9 cellular contexts compared by ENCODE assay signal in the genomic region with DNA sequence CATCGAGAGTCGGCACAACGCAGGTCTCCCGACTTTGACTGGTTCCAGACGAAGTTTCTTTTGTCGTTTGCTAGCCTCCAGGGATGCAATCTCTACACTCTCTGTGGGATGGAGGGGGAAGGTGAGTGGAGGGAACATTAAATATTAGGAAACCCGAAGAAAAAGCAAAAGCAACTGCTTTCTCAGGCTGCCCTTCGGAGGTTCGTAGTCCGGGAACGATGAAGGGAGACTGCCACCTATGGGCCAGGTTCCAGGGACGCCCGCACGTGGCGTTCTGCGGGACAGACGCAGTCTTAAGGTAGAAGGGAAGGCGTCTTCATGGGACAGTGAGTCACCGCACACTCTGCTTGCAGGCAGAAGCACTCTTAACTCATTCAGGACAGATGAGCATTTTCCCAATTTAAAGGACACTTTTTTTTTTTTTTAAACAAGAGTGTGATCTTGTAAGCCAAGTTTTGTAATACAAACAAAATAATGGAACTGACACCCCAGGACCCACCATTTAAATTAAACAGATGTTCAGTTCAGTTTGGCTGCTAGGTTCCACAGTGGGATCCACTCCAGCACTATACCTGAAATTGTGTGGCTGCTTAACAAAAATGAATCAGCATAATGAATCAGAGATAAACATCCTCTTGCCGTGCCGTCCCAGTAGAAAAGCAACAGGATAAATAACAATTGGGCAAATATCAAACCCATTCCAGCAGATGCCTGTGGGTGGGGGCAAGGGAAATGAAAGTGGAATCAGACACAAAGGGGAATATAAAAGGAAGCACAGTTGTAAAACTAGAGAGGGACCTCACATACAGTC.
DNase-seq lines count a peak whose midpoint lies in the region; ATAC-seq, FAIRE-seq and TF ChIP-seq lines count a peak whose summit lies in the region.
"Had no signal": no experiment of that assay in that cellular context is flagged by ENCODE, and none has a peak within 500 bp of the region (broad histone marks: within the 10 kb centered on the region; RNA-seq: fewer than 3 reads in every experiment).

No MANE protein-coding gene starts in this region.

- no peak overlapping the region for H3K56ac ChIP-seq in H9 (ENCODE audit: insufficient read length, low read depth, low read length)

- peak overlapping the region in 1 of 2 donors; percentile 40 for H3K4me3 ChIP-seq in CD4-positive, alpha-beta memory T cell (ENCODE audit: low read length in 2 of 2)
- H3K4me3 ChIP-seq in keratinocyte (ENCODE audit: control insufficient read depth in 2 of 3, extremely low read depth in 1 of 3, insufficient read depth in 2 of 3, low read depth in 1 of 3, low read length in 3 of 3), result peak overlapping the region; percentile 26 to 85 (median 72)

- H2BK5ac ChIP-seq in H9 (ENCODE audit: insufficient read length, low read length), result no peak overlapping the region

- no CpG with 5 or more reads among the region's 21 CpGs for WGBS in H9 (ENCODE audit: extremely low coverage, insufficient read length, low lambda C conversion rate)

- H3K27me3 ChIP-seq in CD4-positive, alpha-beta memory T cell (ENCODE audit: insufficient read depth, low read length), result no peaks in the 10 kb centered on the region
- H3K27me3 ChIP-seq in H9 (ENCODE audit: insufficient read depth, low read length), result no peaks in the 10 kb centered on the region
- no peaks in the 10 kb centered on the region for H3K27me3 ChIP-seq in keratinocyte (ENCODE audit: control insufficient read depth, extremely low read depth, insufficient read depth, low read length)

- H3K27me3 Mint-ChIP-seq in CD4-positive, alpha-beta memory T cell, result no peaks in the 10 kb centered on the region
- peaks cover 37% of the 10 kb centered on the region for H3K27me3 Mint-ChIP-seq in H9 (ENCODE audit: low read depth)
- no peaks in the 10 kb centered on the region for H3K27me3 Mint-ChIP-seq in central memory CD8-positive, alpha-beta T cell

- H3K9me1 ChIP-seq in keratinocyte (ENCODE audit: control insufficient read depth, extremely low read depth, insufficient read depth, low read length), result no peaks in the 10 kb centered on the region

- H3K27ac Mint-ChIP-seq in CD4-positive, alpha-beta memory T cell, result peak overlapping the region in 5 of 7 donors; percentile 24 to 78 (median 47)
- H3K27ac Mint-ChIP-seq in H9, result peak overlapping the region in 1 of 3 experiments; percentile 50; a peak in 1 of 7 replicates
- no peak overlapping the region for H3K27ac Mint-ChIP-seq in central memory CD8-positive, alpha-beta T cell (ENCODE audit: low read depth)

- no peak overlapping the region for H4K91ac ChIP-seq in H9 (ENCODE audit: insufficient read length, low read depth, low read length)

- H3K27ac ChIP-seq in CD4-positive, alpha-beta memory T cell (ENCODE audit: low read depth, low read length), result no peak overlapping the region
- H3K27ac ChIP-seq in H9 (ENCODE audit: insufficient read length, low read depth, low read length), result no peak overlapping the region
- peak overlapping the region; percentile 49 for H3K27ac ChIP-seq in keratinocyte (ENCODE audit: control insufficient read depth, insufficient read depth, low read length)

- H4K20me1 ChIP-seq in H9 (ENCODE audit: control insufficient read depth, insufficient read depth, insufficient read length) (no peaks in the 10 kb centered on the region), keratinocyte (ENCODE audit: control insufficient read depth, extremely low read depth, insufficient read depth, low read length) (no peaks in the 10 kb centered on the region)

- no peak overlapping the region for H2AK5ac ChIP-seq in H9 (ENCODE audit: insufficient read length, low read length)

- peaks cover 5% of the 10 kb centered on the region for H3K4me1 ChIP-seq in CD4-positive, alpha-beta memory T cell (ENCODE audit: insufficient read depth, low read length)
- H3K4me1 ChIP-seq in H9 (ENCODE audit: insufficient read depth, low read length) (peaks cover 3% of the 10 kb centered on the region; the same call in 1 of the 2 replicates), keratinocyte (ENCODE audit: control insufficient read depth, extremely low read depth, insufficient read depth, low read length) (peaks cover 21% of the 10 kb centered on the region)

- H2AFZ ChIP-seq in H9 (ENCODE audit: low read length) (no peak overlapping the region), keratinocyte (ENCODE audit: control insufficient read depth, low read length) (peak overlapping the region; percentile 88)

- ATAC-seq in activated CD4-positive, CD25-positive, alpha-beta regulatory T cell treated with anti-CD3 and anti-CD28 coated beads, Interleukin-2, amount 50 U/mL, for 24 hours, result peak; percentile 94 to 98
- ATAC-seq in central memory CD8-positive, alpha-beta T cell (replicated peaks; ENCODE audit: extremely low read depth, poor library complexity, severe bottlenecking), result peak; percentile 94
- no peak for ATAC-seq in HG03196 (IDR thresholded peaks at IDR 0.05; ENCODE audit: unreplicated experiment)

- H4K5ac ChIP-seq in H9 (ENCODE audit: insufficient read length, low read depth, low read length), result no peak overlapping the region

- H3K4me1 Mint-ChIP-seq in CD4-positive, alpha-beta memory T cell, result peaks cover 4 to 11% (median 7%) of the 10 kb centered on the region in 4 donors
- peaks cover 35 to 40% of the 10 kb centered on the region in 2 experiments for H3K4me1 Mint-ChIP-seq in H9
- peaks cover 10% of the 10 kb centered on the region for H3K4me1 Mint-ChIP-seq in central memory CD8-positive, alpha-beta T cell

- no peak overlapping the region for H3K23ac ChIP-seq in H9 (ENCODE audit: insufficient read length, low read depth, low read length)

- FAIRE-seq in keratinocyte (lab: Jason Lieb, UNC), result peak; percentile 90
- FAIRE-seq: TTC549 had no signal

- H3K4me2 ChIP-seq in H9 (ENCODE audit: insufficient read depth, insufficient read length, low read length) (peak overlapping the region; percentile 66), keratinocyte (ENCODE audit: control insufficient read depth, extremely low read depth, insufficient read depth, low read depth, low read length) (peak overlapping the region; percentile 95)

- H3K79me2 ChIP-seq in H9 (ENCODE audit: insufficient read depth, low read length) (no peaks in the 10 kb centered on the region), keratinocyte (ENCODE audit: control insufficient read depth, insufficient read depth, low read length) (no peaks in the 10 kb centered on the region)

- no peak overlapping the region for H2BK120ac ChIP-seq in H9 (ENCODE audit: low read depth, low read length, poor library complexity, severe bottlenecking)

- intact Hi-C loops in CD4-positive, alpha-beta memory T cell (cut with micrococcal nuclease), result loop anchor here (1.0 to 2.0 kb wide), 6 partner anchors 53 to 600 kb away; a partner anchor contains a TSS

- CTCF ChIA-PET in CD4-positive, alpha-beta memory T cell (lab: Charles Lee; ENCODE audit: partially characterized antibody), result interaction anchor here (0.6 to 4.5 kb wide), 13 partner anchors 10 to 292 kb away, joined by 3 to 68 read pairs (median 4); no protein-coding TSS in a partner anchor

- no peak overlapping the region for H3K14ac ChIP-seq in H9 (ENCODE audit: insufficient read depth, low read length)

- no peak overlapping the region for H2BK20ac ChIP-seq in H9 (ENCODE audit: low read depth, low read length, poor library complexity, severe bottlenecking)

- dilution Hi-C loops in keratinocyte (cut with MboI; ENCODE audit: extremely low pct_ligation_motif_present, low sequenced_read_pairs), result no loop called here

- peak; percentile 69 to 74 (median 72) for DNase-seq in CD4-positive, alpha-beta memory T cell
- DNase-seq in H9 (peak; percentile 89), NCI-H2171 treated with DMSO at 0.1 percent for 48 hours (lab: John Stamatoyannopoulos, UW) (peak; percentile 69), keratinocyte (ENCODE audit: low read depth, low spot score) (peak; percentile 55)
- peak; percentile 59 for DNase-seq in central memory CD8-positive, alpha-beta T cell (ENCODE audit: low spot score in 2 of 2)
- peak; percentile 70 for DNase-seq in stimulated activated CD4-positive, alpha-beta T cell treated with anti-CD3 and anti-CD28 coated beads, Interleukin-12 subunit alpha, Interleukin-12 subunit beta, amount 100 ng/mL, for 4 hours

- peak overlapping the region; percentile 78 to 93 (median 87) for H3K4me3 Mint-ChIP-seq in CD4-positive, alpha-beta memory T cell
- peak overlapping the region; percentile 64 to 84 for H3K4me3 Mint-ChIP-seq in H9
- peak overlapping the region; percentile 69 for H3K4me3 Mint-ChIP-seq in central memory CD8-positive, alpha-beta T cell

- no peak overlapping the region for H3K9ac ChIP-seq in H9 (ENCODE audit: extremely low read depth, insufficient read length, low read length)
- peak overlapping the region; percentile 72 for H3K9ac ChIP-seq in keratinocyte (ENCODE audit: control insufficient read depth, extremely low read depth, insufficient read depth, low read length)

- H3K9me3 ChIP-seq in CD4-positive, alpha-beta memory T cell (ENCODE audit: control insufficient read depth in 1 of 2, low read length in 2 of 2), result no peaks in the 10 kb centered on the region
- no peaks in the 10 kb centered on the region for H3K9me3 ChIP-seq in H9 (ENCODE audit: control insufficient read depth, low read depth, low read length)
- no peaks in the 10 kb centered on the region for H3K9me3 ChIP-seq in keratinocyte (ENCODE audit: control insufficient read depth, low read depth, low read length)

- H3K18ac ChIP-seq in H9 (ENCODE audit: insufficient read length, low read depth, low read length), result no peak overlapping the region

- no peaks in the 10 kb centered on the region for H3K36me3 ChIP-seq in CD4-positive, alpha-beta memory T cell (ENCODE audit: insufficient read depth, low read length)
- H3K36me3 ChIP-seq in keratinocyte (ENCODE audit: control insufficient read depth in 2 of 2, extremely low read depth in 1 of 2, insufficient read depth in 2 of 2, low read length in 2 of 2), result no peaks in the 10 kb centered on the region

- H3K4ac ChIP-seq in H9 (ENCODE audit: low read depth, low read length), result no peak overlapping the region

- H3T11ph ChIP-seq in H9 (ENCODE audit: low read length), result no peak overlapping the region

- no peak overlapping the region for H2BK15ac ChIP-seq in H9 (ENCODE audit: low read depth, low read length)

- POLR2A ChIA-PET in CD4-positive, alpha-beta memory T cell (lab: Charles Lee; ENCODE audit: partially characterized antibody), result interaction anchor here (1.1 to 1.3 kb wide), 2 partner anchors 16 to 240 kb away, joined by 3 to 5 read pairs; no protein-coding TSS in a partner anchor

- no peaks in the 10 kb centered on the region for H3K79me1 ChIP-seq in H9 (ENCODE audit: insufficient read depth, low read depth, low read length, poor library complexity, severe bottlenecking)

- TF ChIP-seq CTCF in H9 (conservative IDR thresholded peaks at IDR 0.05) (peak; percentile 91), keratinocyte (optimal IDR thresholded peaks at IDR 0.05 in 1 of 3, IDR thresholded peaks at IDR 0.05 in 1 of 3, conservative IDR thresholded peaks at IDR 0.05 in 1 of 3; ENCODE audit: extremely low read depth in 1 of 3, insufficient read depth in 2 of 3, low read length in 3 of 3) (peak; percentile 77 to 95 (median 93))

- no peaks in the 10 kb centered on the region for H3K9me3 Mint-ChIP-seq in CD4-positive, alpha-beta memory T cell
- H3K9me3 Mint-ChIP-seq in H9, result no peaks in the 10 kb centered on the region
- no peaks in the 10 kb centered on the region for H3K9me3 Mint-ChIP-seq in central memory CD8-positive, alpha-beta T cell

- no peak overlapping the region for H4K8ac ChIP-seq in H9 (replicated peaks; ENCODE audit: insufficient read length, low read depth, low read length)

- no peak overlapping the region for H2BK12ac ChIP-seq in H9 (ENCODE audit: insufficient read length, low read depth, low read length)

- H3K23me2 ChIP-seq in H9 (ENCODE audit: insufficient read length, low read depth, low read length, poor library complexity, severe bottlenecking), result peaks cover 7% of the 10 kb centered on the region

- H3K36me3 Mint-ChIP-seq in CD4-positive, alpha-beta memory T cell, result no peaks in the 10 kb centered on the region
- H3K36me3 Mint-ChIP-seq in H9 (ENCODE audit: insufficient read depth in 1 of 3, low read depth in 3 of 3), result no peaks in the 10 kb centered on the region; a peak in 1 of 7 replicates
- H3K36me3 Mint-ChIP-seq in central memory CD8-positive, alpha-beta T cell (ENCODE audit: insufficient read depth), result no peaks in the 10 kb centered on the region
